ENCODE assay signal across 9 cellular contexts in genomic region chr2:219457784-219458369, GRCh38. TPM values are rescaled to one million over a fixed set of nuclear protein-coding genes. Genes with fewer than 3 reads are reported as not detected.
A peak's percentile ranks its signal among the peaks of the same experiment; 100 is the strongest.
DNase-seq lines count a peak whose midpoint lies in the region; ATAC-seq and TF ChIP-seq lines count a peak whose summit lies in the region.
"Had no signal": no experiment of that assay in that cellular context is flagged by ENCODE, and none has a peak within 500 bp of the region (broad histone marks: within the 10 kb centered on the region; RNA-seq: fewer than 3 reads in every experiment).

No MANE protein-coding gene starts in this region.

- no peaks in the 10 kb centered on the region for H3K27me3 ChIP-seq in CD4-positive, CD25-positive, alpha-beta regulatory T cell (ENCODE audit: control insufficient read depth, insufficient read depth, low read length)
- H3K27me3 ChIP-seq in Peyer's patch (no peaks in the 10 kb centered on the region), HAP-1 (ENCODE audit: low read depth) (no peaks in the 10 kb centered on the region)

- no peaks in the 10 kb centered on the region for H3K36me3 ChIP-seq in CD4-positive, CD25-positive, alpha-beta regulatory T cell (ENCODE audit: control insufficient read depth, insufficient read depth, low read length)
- H3K36me3 ChIP-seq in Peyer's patch (no peaks in the 10 kb centered on the region), HAP-1 (replicated peaks) (no peaks in the 10 kb centered on the region)

- H3K4me1 ChIP-seq in CD4-positive, CD25-positive, alpha-beta regulatory T cell (ENCODE audit: control insufficient read depth, insufficient read depth, low read length, poor library complexity, severe bottlenecking) = no peaks in the 10 kb centered on the region
- H3K4me1 ChIP-seq in Peyer's patch = no peaks in the 10 kb centered on the region
- no peaks in the 10 kb centered on the region for H3K4me1 ChIP-seq in HAP-1

- peaks cover 0 to 2% (median 0%) of the 10 kb centered on the region in 7 donors for H3K9me3 Mint-ChIP-seq in CD4-positive, CD25-positive, alpha-beta regulatory T cell

- peak; percentile 37 to 52 for ATAC-seq in CD4-positive, CD25-positive, alpha-beta regulatory T cell (ENCODE audit: low read depth in 2 of 2)
- no peak for ATAC-seq in HG03139 (IDR thresholded peaks at IDR 0.05; ENCODE audit: unreplicated experiment)

- H3K27ac ChIP-seq in CD4-positive, CD25-positive, alpha-beta regulatory T cell (ENCODE audit: insufficient read depth, low read length, poor library complexity, severe bottlenecking) = no peak overlapping the region
- peak overlapping the region in 1 of 4 donors; percentile 35 for H3K27ac ChIP-seq in Peyer's patch

- no peak overlapping the region for H3K4me3 Mint-ChIP-seq in CD4-positive, CD25-positive, alpha-beta regulatory T cell

- peak overlapping the region in 1 of 3 donors; percentile 18 for H3K27ac Mint-ChIP-seq in CD4-positive, CD25-positive, alpha-beta regulatory T cell

- peaks cover 0 to 6% (median 0%) of the 10 kb centered on the region in 4 donors for H3K4me1 Mint-ChIP-seq in CD4-positive, CD25-positive, alpha-beta regulatory T cell

- in situ Hi-C loops in GM13977 (cut with MboI; ENCODE audit: low pct_unique_long_range_greater_than_20kb, low sequenced_read_pairs, unreplicated experiment) (no loop called here), HAP-1 (cut with MboI; ENCODE audit: low sequenced_read_pairs) (no loop called here)

- peaks cover 8% of the 10 kb centered on the region for H3K27me3 Mint-ChIP-seq in CD4-positive, CD25-positive, alpha-beta regulatory T cell

- no peak for TF ChIP-seq POLR2A in Peyer's patch (IDR thresholded peaks at IDR 0.05)

- no peak overlapping the region for H3K4me3 ChIP-seq in CD4-positive, CD25-positive, alpha-beta regulatory T cell (ENCODE audit: low read depth, low read length)
- no peak overlapping the region for H3K4me3 ChIP-seq in Peyer's patch
- H3K4me3 ChIP-seq in HAP-1 = no peak overlapping the region

- H3K9me3 ChIP-seq in CD4-positive, CD25-positive, alpha-beta regulatory T cell (ENCODE audit: control insufficient read depth in 2 of 2, low read length in 2 of 2) = no peaks in the 10 kb centered on the region
- no peaks in the 10 kb centered on the region for H3K9me3 ChIP-seq in Peyer's patch
- H3K9me3 ChIP-seq in HAP-1 = no peaks in the 10 kb centered on the region

- H3K36me3 Mint-ChIP-seq in CD4-positive, CD25-positive, alpha-beta regulatory T cell = no peaks in the 10 kb centered on the region

- DNase-seq in CD4-positive, CD25-positive, alpha-beta regulatory T cell = peak in 1 of 3 donors; percentile 16
- DNase-seq in GM13977 (ENCODE audit: low spot score) (no peak), Peyer's patch (no peak), iPS-NIHi7 (ENCODE audit: extremely low spot score) (peak; percentile 58), HAP-1 (ENCODE audit: low spot score in 2 of 2) (no peak), amygdala (lab: John Stamatoyannopoulos, UW) (no peak)
- no peak for DNase-seq in central memory CD4-positive, alpha-beta T cell
- DNase-seq: effector CD4-positive, alpha-beta T cell had no signal

- TF ChIP-seq CTCF in GM13977 (IDR thresholded peaks at IDR 0.05; ENCODE audit: extremely low read depth, insufficient read depth, missing control alignments) = peak; percentile 22
- peak in 4 of 6 experiments; percentile 4 to 25 (median 19) for TF ChIP-seq CTCF in Peyer's patch (IDR thresholded peaks at IDR 0.05)

RNA-seq across cellular contexts. Expression of gene SPEG, which starts 23.2 kb away (rescaled TPM):
- 4.1 TPM for total RNA-seq in CD4-positive, CD25-positive, alpha-beta regulatory T cell
- polyA plus RNA-seq in CD4-positive, CD25-positive, alpha-beta regulatory T cell = under 1 TPM in 1 of 4 donors, not detected in 3; 0.20 TPM
- total RNA-seq in Peyer's patch = 10 to 100 TPM in 2 of 4 donors, 1 to 10 TPM in 2; 3.2 to 49.5 (median 10.2) TPM

RNA-seq across cellular contexts. Expression of gene DES, which starts 39.7 kb away (rescaled TPM):
- total RNA-seq in CD4-positive, CD25-positive, alpha-beta regulatory T cell = not detected
- polyA plus RNA-seq in CD4-positive, CD25-positive, alpha-beta regulatory T cell = not detected
- total RNA-seq in Peyer's patch = 100 to 1,000 TPM in 2 of 4 donors, 10 to 100 TPM in 2; 82.0 to 574 (median 112) TPM

RNA-seq across cellular contexts. Expression of gene GMPPA, which starts 40.8 kb away (rescaled TPM):
- total RNA-seq in CD4-positive, CD25-positive, alpha-beta regulatory T cell = 25.9 TPM
- polyA plus RNA-seq in CD4-positive, CD25-positive, alpha-beta regulatory T cell = 10 to 100 TPM; 17.2 to 35.1 (median 25.1) TPM
- total RNA-seq in Peyer's patch = 10 to 100 TPM; 35.0 to 69.6 (median 38.9) TPM

RNA-seq across cellular contexts. Expression of gene ASIC4, which starts 56.4 kb away (rescaled TPM):
- 0.12 TPM for total RNA-seq in CD4-positive, CD25-positive, alpha-beta regulatory T cell
- not detected for polyA plus RNA-seq in CD4-positive, CD25-positive, alpha-beta regulatory T cell
- total RNA-seq in Peyer's patch = under 1 TPM in 1 of 4 donors, not detected in 3; 0.27 TPM

Comparison
In these comparisons a context has a peak if more than half of its experiments do, and no peak if none do; other contexts are left out.
1. RNA of gene DES, which starts 39.7 kb away (total RNA-seq): 82.0 to 574 TPM in Peyer's patch; not detected in CD4-positive, CD25-positive, alpha-beta regulatory T cell (single experiment); every median in the first group is over 10 times any median in the second.